12 cellular contexts compared by ENCODE assay signal in the genomic region with DNA sequence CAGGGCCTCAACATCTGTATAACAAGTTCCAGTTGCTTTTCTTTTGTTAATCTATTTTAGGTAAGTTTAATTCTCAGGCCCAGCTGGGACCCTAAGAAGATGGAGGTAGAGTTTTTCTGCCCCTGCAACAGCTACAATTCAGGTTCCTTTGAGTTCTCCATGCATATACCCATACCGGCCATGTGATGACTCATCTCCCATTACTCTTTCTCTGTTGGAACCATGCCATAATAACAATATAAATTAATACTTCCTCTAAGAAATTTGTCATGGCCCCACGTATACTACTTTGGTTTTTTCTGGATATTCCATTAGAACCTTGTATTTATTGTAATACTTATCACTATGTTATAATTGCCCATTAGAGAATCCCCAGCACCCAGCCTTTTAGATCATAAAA. TPM values are rescaled to one million over a fixed set of nuclear protein-coding genes. Genes with fewer than 3 reads are reported as not detected.
DNase-seq lines count a peak whose midpoint lies in the region; ATAC-seq, FAIRE-seq and TF ChIP-seq lines count a peak whose summit lies in the region.
"Had no signal": no experiment of that assay in that cellular context is flagged by ENCODE, and none has a peak within 500 bp of the region (broad histone marks: within the 10 kb centered on the region; RNA-seq: fewer than 3 reads in every experiment).

No MANE protein-coding gene starts in this region.

- ATAC-seq in HG03045 (IDR thresholded peaks at IDR 0.05; ENCODE audit: unreplicated experiment) (no peak), HG03469 (IDR thresholded peaks at IDR 0.05; ENCODE audit: unreplicated experiment) (no peak)
- ATAC-seq: left lobe of liver had no signal

- H3K36me3 ChIP-seq in bronchial epithelial cell (ENCODE audit: control insufficient read depth, insufficient read depth, low read length) = no peaks in the 10 kb centered on the region
- H3K36me3 ChIP-seq: BLaER1 had no signal

- no peaks in the 10 kb centered on the region for H3K27me3 ChIP-seq in bronchial epithelial cell (ENCODE audit: control insufficient read depth, insufficient read depth, low read length)
- H3K27me3 ChIP-seq: BLaER1 had no signal

- no peaks in the 10 kb centered on the region for H3K9me3 Mint-ChIP-seq in neural crest cell
- H3K9me3 Mint-ChIP-seq: activated naive CD4-positive, alpha-beta T cell treated with anti-CD3 and anti-CD28 coated beads, Interleukin-2, amount 50 U/mL, for 24 hours; activated T-cell treated with anti-CD3 and anti-CD28 coated beads, Interleukin-2, amount 50 U/mL, for 24 hours had no signal

- peak overlapping the region; percentile 77 for H3K4me3 Mint-ChIP-seq in neural crest cell
- H3K4me3 Mint-ChIP-seq: activated naive CD4-positive, alpha-beta T cell treated with anti-CD3 and anti-CD28 coated beads, Interleukin-2, amount 50 U/mL, for 24 hours; activated T-cell treated with anti-CD3 and anti-CD28 coated beads, Interleukin-2, amount 50 U/mL, for 24 hours had no signal

- H3K27ac Mint-ChIP-seq in neural crest cell (ENCODE audit: unreplicated experiment) = no peak overlapping the region
- H3K27ac Mint-ChIP-seq: activated naive CD4-positive, alpha-beta T cell treated with anti-CD3 and anti-CD28 coated beads, Interleukin-2, amount 50 U/mL, for 24 hours; activated T-cell treated with anti-CD3 and anti-CD28 coated beads, Interleukin-2, amount 50 U/mL, for 24 hours had no signal

- H3K36me3 Mint-ChIP-seq in neural crest cell (ENCODE audit: low read depth) = no peaks in the 10 kb centered on the region
- H3K36me3 Mint-ChIP-seq: activated naive CD4-positive, alpha-beta T cell treated with anti-CD3 and anti-CD28 coated beads, Interleukin-2, amount 50 U/mL, for 24 hours had no signal

- DNase-seq in ELR (ENCODE audit: low read depth) = peak; percentile 76
- DNase-seq in LoVo (ENCODE audit: low spot score) = peak; percentile 45
- peak; percentile 80 for DNase-seq in bronchial epithelial cell (ENCODE audit: low read depth)
- DNase-seq in neural crest cell (ENCODE audit: low read depth, low spot score) = no peak
- no peak for DNase-seq in GM12892 (ENCODE audit: insufficient read length)
- DNase-seq: activated T-cell treated with anti-CD3 and anti-CD28 coated beads, Interleukin-2, amount 50 U/mL, for 24 hours; Karpas-422 had no signal

- no peak for TF ChIP-seq CTCF in bronchial epithelial cell (IDR thresholded peaks at IDR 0.05; ENCODE audit: insufficient read depth, low read length, severe bottlenecking)
- TF ChIP-seq CTCF in neural crest cell (conservative IDR thresholded peaks at IDR 0.05) = no peak

- TF ChIP-seq POLR2A in GM12892 (IDR thresholded peaks at IDR 0.05; ENCODE audit: low read depth, low read length) = no peak

- FAIRE-seq in bronchial epithelial cell (lab: Jason Lieb, UNC) (no peak), GM12892 (lab: Jason Lieb, UNC) (no peak)

- peaks cover 21% of the 10 kb centered on the region for H3K4me1 Mint-ChIP-seq in neural crest cell

- no peak overlapping the region for H3K4me3 ChIP-seq in bronchial epithelial cell (ENCODE audit: low read depth, low read length)
- H3K4me3 ChIP-seq: BLaER1 had no signal

- peaks cover 4% of the 10 kb centered on the region for H3K27me3 Mint-ChIP-seq in neural crest cell (ENCODE audit: low read depth)

RNA-seq across cellular contexts. Expression of a gene that starts 1.3 kb away (rescaled TPM):
- 3.9 and 6.7 TPM in 2 replicates for total RNA-seq in bronchial epithelial cell
- total RNA-seq in neural crest cell = 18.5 and 19.4 TPM in 2 replicates
- 0.15 TPM for polyA plus RNA-seq in GM12892 (2012; ENCODE audit: missing spikeins)

Comparison
In these comparisons a context has a peak if more than half of its experiments do, and no peak if none do; other contexts are left out.
1. DNase-seq: peak in ELR (single experiment), LoVo (single experiment) and bronchial epithelial cell (single experiment); none in neural crest cell (single experiment) and GM12892 (single experiment).